In genomic region chr4:71807469-71807868, GRCh38 we compare ENCODE assay signal across 42 cellular contexts. TPM values are rescaled to one million over a fixed set of nuclear protein-coding genes. Genes with fewer than 3 reads are reported as not detected.
"Had no signal": no experiment of that assay in that cellular context is flagged by ENCODE, and none has a peak within 500 bp of the region (broad histone marks: within the 10 kb centered on the region; RNA-seq: fewer than 3 reads in every experiment).

No MANE protein-coding gene starts in this region.

- ATAC-seq: activated naive CD4-positive, alpha-beta T cell treated with anti-CD3 and anti-CD28 coated beads, Interleukin-2, amount 50 U/mL, for 72 hours; activated naive CD8-positive, alpha-beta T cell treated with anti-CD3 and anti-CD28 coated beads, Interleukin-2, amount 50 U/mL, for 24 hours; activated T-cell treated with anti-CD3 and anti-CD28 coated beads, Interleukin-2, amount 50 U/mL, for 4 hours; activated T-cell treated with anti-CD3 and anti-CD28 coated beads, Interleukin-2, amount 50 U/mL, for 72 hours; activated T-helper 17 cell treated with anti-CD3 and anti-CD28 coated beads, Interleukin-2, amount 50 U/mL, for 72 hours; body of pancreas had no signal

- H3K4me3 ChIP-seq: adrenal gland, ascending aorta, body of pancreas, breast epithelium, cardiac muscle cell had no signal

- H3K27me3 ChIP-seq: adrenal gland, ascending aorta, body of pancreas, brain microvascular endothelial cell, breast epithelium, cardiac muscle cell had no signal

- DNase-seq: activated effector memory CD4-positive, alpha-beta T cell treated with anti-CD3 and anti-CD28 coated beads, Interleukin-2, amount 50 U/mL, for 16 hours; activated effector memory CD4-positive, alpha-beta T cell treated with Interleukin-2 at 50 U/mL for 16 hours; activated gamma-delta T cell; activated gamma-delta T cell treated with Interleukin-2 at 50 U/mL for 16 hours; activated naive CD4-positive, alpha-beta T cell; activated naive CD4-positive, alpha-beta T cell treated with anti-CD3 and anti-CD28 coated beads for 36 hours; activated naive CD4-positive, alpha-beta T cell treated with anti-CD3 and anti-CD28 coated beads, Interleukin-2, amount 10 ng/mL, durations not matched to agents 7 days and 5 days; activated naive CD4-positive, alpha-beta T cell treated with anti-CD3 and anti-CD28 coated beads, Interleukin-2, amount 50 U/mL, for 16 hours; activated naive CD4-positive, alpha-beta T cell treated with Interleukin-2 at 50 U/mL for 16 hours; activated naive CD8-positive, alpha-beta T cell treated with anti-CD3 and anti-CD28 coated beads for 36 hours; activated naive CD8-positive, alpha-beta T cell treated with anti-CD3 and anti-CD28 coated beads, Interleukin-2, amount 10 ng/mL, durations not matched to agents 7 days and 5 days; activated naive CD8-positive, alpha-beta T cell treated with anti-CD3 and anti-CD28 coated beads, Interleukin-2, amount 50 U/mL, for 24 hours; activated T-cell treated with anti-CD3 and anti-CD28 coated beads, Interleukin-2, amount 50 U/mL, for 1 hour; activated T-cell treated with anti-CD3 and anti-CD28 coated beads, Interleukin-2, amount 50 U/mL, for 24 hours; activated T-cell treated with anti-CD3 and anti-CD28 coated beads, Interleukin-2, amount 50 U/mL, for 4 hours; activated T-cell treated with anti-CD3 and anti-CD28 coated beads, Interleukin-2, amount 50 U/mL, for 72 hours; adrenal gland; amniotic stem cell; amygdala; anterior cingulate cortex; aorta; body of pancreas; brain microvascular endothelial cell; caudate nucleus; central memory CD4-positive, alpha-beta T cell; cerebellar nuclear complex had no signal

- FAIRE-seq: astrocyte, bronchial epithelial cell had no signal

- H3K4me3 Mint-ChIP-seq: activated naive CD4-positive, alpha-beta T cell treated with anti-CD3 and anti-CD28 coated beads for 36 hours; activated naive CD4-positive, alpha-beta T cell treated with anti-CD3 and anti-CD28 coated beads, Interleukin-2, amount 10 ng/mL, durations not matched to agents 7 days and 5 days; activated naive CD4-positive, alpha-beta T cell treated with anti-CD3 and anti-CD28 coated beads, Interleukin-2, amount 50 U/mL, for 24 hours; activated naive CD8-positive, alpha-beta T cell; activated naive CD8-positive, alpha-beta T cell treated with anti-CD3 and anti-CD28 coated beads for 36 hours; activated naive CD8-positive, alpha-beta T cell treated with anti-CD3 and anti-CD28 coated beads, Interleukin-2, amount 10 ng/mL, durations not matched to agents 7 days and 5 days; activated naive CD8-positive, alpha-beta T cell treated with anti-CD3 and anti-CD28 coated beads, Interleukin-2, amount 50 U/mL, for 24 hours; activated T-cell treated with anti-CD3 and anti-CD28 coated beads, Interleukin-2, amount 50 U/mL, for 24 hours; activated T-cell treated with anti-CD3 and anti-CD28 coated beads, Interleukin-2, amount 50 U/mL, for 4 hours; activated T-cell treated with anti-CD3 and anti-CD28 coated beads, Interleukin-2, amount 50 U/mL, for 72 hours; activated T-helper 1 cell treated with anti-CD3 and anti-CD28 coated beads, Interleukin-12 subunit alpha, Interleukin-12 subunit beta, Interleukin-2, Interleukin-4 antibody, amounts not matched to agents 30 ng/mL and 10 ng/mL and 1 ng/mL, durations not matched to agents 14 hours and 24 hours and 36 hours; activated T-helper 17 cell treated with anti-CD3 and anti-CD28 coated beads, Interleukin-2, amount 50 U/mL, for 72 hours; brain; central memory CD8-positive, alpha-beta T cell had no signal

- H3K9me3 Mint-ChIP-seq: activated naive CD4-positive, alpha-beta T cell treated with anti-CD3 and anti-CD28 coated beads for 36 hours; activated naive CD4-positive, alpha-beta T cell treated with anti-CD3 and anti-CD28 coated beads, Interleukin-2, amount 10 ng/mL, durations not matched to agents 7 days and 5 days; activated naive CD4-positive, alpha-beta T cell treated with anti-CD3 and anti-CD28 coated beads, Interleukin-2, amount 50 U/mL, for 24 hours; activated naive CD4-positive, alpha-beta T cell treated with anti-CD3 and anti-CD28 coated beads, Interleukin-2, amount 50 U/mL, for 72 hours; activated naive CD8-positive, alpha-beta T cell treated with anti-CD3 and anti-CD28 coated beads for 36 hours; activated naive CD8-positive, alpha-beta T cell treated with anti-CD3 and anti-CD28 coated beads, Interleukin-2, amount 10 ng/mL, durations not matched to agents 7 days and 5 days; activated naive CD8-positive, alpha-beta T cell treated with anti-CD3 and anti-CD28 coated beads, Interleukin-2, amount 50 U/mL, for 24 hours; activated T-cell treated with anti-CD3 and anti-CD28 coated beads, Interleukin-2, amount 50 U/mL, for 24 hours; activated T-cell treated with anti-CD3 and anti-CD28 coated beads, Interleukin-2, amount 50 U/mL, for 4 hours; activated T-cell treated with anti-CD3 and anti-CD28 coated beads, Interleukin-2, amount 50 U/mL, for 72 hours; activated T-helper 1 cell treated with anti-CD3 and anti-CD28 coated beads, Interleukin-12 subunit alpha, Interleukin-12 subunit beta, Interleukin-2, Interleukin-4 antibody, amounts not matched to agents 30 ng/mL and 10 ng/mL and 1 ng/mL, durations not matched to agents 14 hours and 24 hours and 36 hours; activated T-helper 17 cell treated with anti-CD3 and anti-CD28 coated beads, Interleukin-2, amount 50 U/mL, for 72 hours; activated T-helper 2 cell treated with anti-CD3 and anti-CD28 coated beads, Interferon-gamma antibody, Interleukin-2, Interleukin-4, amounts not matched to agents 10 μg/mL and 5 μg/mL and 100 μg/mL, durations not matched to agents 14 hours and 24 hours and 36 hours; central memory CD8-positive, alpha-beta T cell had no signal

- H3K4me1 Mint-ChIP-seq: activated naive CD4-positive, alpha-beta T cell treated with anti-CD3 and anti-CD28 coated beads, Interleukin-2, amount 10 ng/mL, durations not matched to agents 7 days and 5 days; activated naive CD4-positive, alpha-beta T cell treated with anti-CD3 and anti-CD28 coated beads, Interleukin-2, amount 50 U/mL, for 24 hours; activated naive CD8-positive, alpha-beta T cell treated with anti-CD3 and anti-CD28 coated beads for 36 hours; activated naive CD8-positive, alpha-beta T cell treated with anti-CD3 and anti-CD28 coated beads, Interleukin-2, amount 10 ng/mL, durations not matched to agents 7 days and 5 days; activated naive CD8-positive, alpha-beta T cell treated with anti-CD3 and anti-CD28 coated beads, Interleukin-2, amount 50 U/mL, for 24 hours; activated T-helper 17 cell treated with anti-CD3 and anti-CD28 coated beads, Interleukin-2, amount 50 U/mL, for 72 hours; brain; central memory CD8-positive, alpha-beta T cell had no signal

- H3K9me3 ChIP-seq: adrenal gland, ascending aorta, body of pancreas, breast epithelium had no signal

- H3K4me1 ChIP-seq: adrenal gland, ascending aorta, body of pancreas, breast epithelium had no signal

- H3K36me3 Mint-ChIP-seq: activated naive CD4-positive, alpha-beta T cell treated with anti-CD3 and anti-CD28 coated beads, Interleukin-2, amount 10 ng/mL, durations not matched to agents 7 days and 5 days; activated naive CD4-positive, alpha-beta T cell treated with anti-CD3 and anti-CD28 coated beads, Interleukin-2, amount 50 U/mL, for 24 hours; activated naive CD4-positive, alpha-beta T cell treated with anti-CD3 and anti-CD28 coated beads, Interleukin-2, amount 50 U/mL, for 72 hours; activated naive CD8-positive, alpha-beta T cell; activated naive CD8-positive, alpha-beta T cell treated with anti-CD3 and anti-CD28 coated beads for 36 hours; activated naive CD8-positive, alpha-beta T cell treated with anti-CD3 and anti-CD28 coated beads, Interleukin-2, amount 10 ng/mL, durations not matched to agents 7 days and 5 days; brain had no signal

- H3K36me3 ChIP-seq: adrenal gland, ascending aorta, brain microvascular endothelial cell, breast epithelium, cardiac muscle cell had no signal

- H3K27ac Mint-ChIP-seq: activated naive CD4-positive, alpha-beta T cell treated with anti-CD3 and anti-CD28 coated beads for 36 hours; activated naive CD4-positive, alpha-beta T cell treated with anti-CD3 and anti-CD28 coated beads, Interleukin-2, amount 10 ng/mL, durations not matched to agents 7 days and 5 days; activated naive CD4-positive, alpha-beta T cell treated with anti-CD3 and anti-CD28 coated beads, Interleukin-2, amount 50 U/mL, for 24 hours; activated naive CD4-positive, alpha-beta T cell treated with anti-CD3 and anti-CD28 coated beads, Interleukin-2, amount 50 U/mL, for 72 hours; activated naive CD8-positive, alpha-beta T cell; activated naive CD8-positive, alpha-beta T cell treated with anti-CD3 and anti-CD28 coated beads for 36 hours; activated naive CD8-positive, alpha-beta T cell treated with anti-CD3 and anti-CD28 coated beads, Interleukin-2, amount 10 ng/mL, durations not matched to agents 7 days and 5 days; activated naive CD8-positive, alpha-beta T cell treated with anti-CD3 and anti-CD28 coated beads, Interleukin-2, amount 50 U/mL, for 24 hours; activated T-cell treated with anti-CD3 and anti-CD28 coated beads, Interleukin-2, amount 50 U/mL, for 24 hours; activated T-cell treated with anti-CD3 and anti-CD28 coated beads, Interleukin-2, amount 50 U/mL, for 72 hours; activated T-helper 1 cell treated with anti-CD3 and anti-CD28 coated beads, Interleukin-12 subunit alpha, Interleukin-12 subunit beta, Interleukin-2, Interleukin-4 antibody, amounts not matched to agents 30 ng/mL and 10 ng/mL and 1 ng/mL, durations not matched to agents 14 hours and 24 hours and 36 hours; activated T-helper 17 cell treated with anti-CD3 and anti-CD28 coated beads, Interleukin-2, amount 50 U/mL, for 72 hours; activated T-helper 2 cell treated with anti-CD3 and anti-CD28 coated beads, Interferon-gamma antibody, Interleukin-2, Interleukin-4, amounts not matched to agents 10 μg/mL and 5 μg/mL and 100 μg/mL, durations not matched to agents 14 hours and 24 hours and 36 hours; brain had no signal

- H3K27ac ChIP-seq: adrenal gland, ascending aorta, body of pancreas, brain microvascular endothelial cell, breast epithelium, cardiac muscle cell had no signal

- H3K27me3 Mint-ChIP-seq: activated naive CD4-positive, alpha-beta T cell treated with anti-CD3 and anti-CD28 coated beads, Interleukin-2, amount 10 ng/mL, durations not matched to agents 7 days and 5 days; activated naive CD4-positive, alpha-beta T cell treated with anti-CD3 and anti-CD28 coated beads, Interleukin-2, amount 50 U/mL, for 24 hours; activated naive CD8-positive, alpha-beta T cell; activated naive CD8-positive, alpha-beta T cell treated with anti-CD3 and anti-CD28 coated beads for 36 hours; activated naive CD8-positive, alpha-beta T cell treated with anti-CD3 and anti-CD28 coated beads, Interleukin-2, amount 10 ng/mL, durations not matched to agents 7 days and 5 days; activated naive CD8-positive, alpha-beta T cell treated with anti-CD3 and anti-CD28 coated beads, Interleukin-2, amount 50 U/mL, for 24 hours; activated T-cell treated with anti-CD3 and anti-CD28 coated beads, Interleukin-2, amount 50 U/mL, for 24 hours; central memory CD8-positive, alpha-beta T cell had no signal

RNA-seq across cellular contexts. Expression of gene GC, which starts 23.6 kb away (rescaled TPM):
- total RNA-seq: activated naive CD4-positive, alpha-beta T cell treated with anti-CD3 and anti-CD28 coated beads for 36 hours; activated naive CD4-positive, alpha-beta T cell treated with anti-CD3 and anti-CD28 coated beads, Interleukin-2, amount 50 U/mL, for 72 hours; activated naive CD8-positive, alpha-beta T cell treated with anti-CD3 and anti-CD28 coated beads for 36 hours; activated naive CD8-positive, alpha-beta T cell treated with anti-CD3 and anti-CD28 coated beads, Interleukin-2, amount 10 ng/mL, durations not matched to agents 7 days and 5 days; activated T-cell treated with anti-CD3 and anti-CD28 coated beads, Interleukin-2, amount 50 U/mL, for 72 hours; activated T-helper 1 cell treated with anti-CD3 and anti-CD28 coated beads, Interleukin-12 subunit alpha, Interleukin-12 subunit beta, Interleukin-2, Interleukin-4 antibody, amounts not matched to agents 30 ng/mL and 10 ng/mL and 1 ng/mL, durations not matched to agents 14 hours and 24 hours and 36 hours; activated T-helper 17 cell treated with anti-CD3 and anti-CD28 coated beads, Interleukin-2, amount 50 U/mL, for 72 hours; activated T-helper 2 cell treated with anti-CD3 and anti-CD28 coated beads, Interferon-gamma antibody, Interleukin-2, Interleukin-4, amounts not matched to agents 10 μg/mL and 5 μg/mL and 100 μg/mL, durations not matched to agents 14 hours and 24 hours and 36 hours; aorta; astrocyte; breast epithelium; bronchial epithelial cell; cardiac septum; cerebellum; chondrocyte had no signal
